ENCODE assay signal across 23 cellular contexts in the genomic region with DNA sequence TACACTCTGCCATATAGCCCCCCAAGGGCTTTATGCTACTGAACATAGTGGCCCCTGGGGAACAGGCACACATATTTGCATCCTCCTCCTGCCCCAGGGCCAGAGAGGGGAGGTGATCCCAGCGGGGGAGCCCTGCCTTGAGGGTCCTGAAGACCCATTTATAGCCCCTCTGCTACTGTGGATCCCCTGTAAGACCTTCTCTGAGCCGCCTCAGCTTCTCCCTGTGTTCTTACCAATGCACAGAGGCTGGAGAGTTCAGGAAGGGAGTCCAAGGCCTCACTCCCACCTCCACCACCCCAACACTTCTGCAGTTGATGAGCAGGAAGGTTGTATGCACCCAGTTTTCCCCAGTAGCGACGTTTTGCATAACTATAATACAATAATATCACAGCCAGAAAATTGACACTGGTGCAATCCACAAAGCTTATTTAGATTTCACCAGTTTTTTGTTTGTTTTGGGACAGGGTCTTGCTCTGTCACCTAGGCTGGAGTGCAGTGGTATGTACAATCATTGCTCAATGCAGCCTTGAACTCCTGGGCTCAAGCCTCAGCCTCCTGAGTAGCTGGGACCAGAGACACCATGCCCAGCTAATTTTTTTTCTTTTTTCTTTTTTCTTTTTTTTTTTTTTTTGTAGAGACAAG. TPM values are rescaled to one million over a fixed set of nuclear protein-coding genes. Genes with fewer than 3 reads are reported as not detected.
DNase-seq lines count a peak whose midpoint lies in the region; TF ChIP-seq lines count a peak whose summit lies in the region.
"Had no signal": no experiment of that assay in that cellular context is flagged by ENCODE, and none has a peak within 500 bp of the region (broad histone marks: within the 10 kb centered on the region; RNA-seq: fewer than 3 reads in every experiment).

No MANE protein-coding gene starts in this region.

- DNase-seq in T-helper 1 cell = no peak
- no peak for DNase-seq in H9
- no peak for DNase-seq in chondrocyte (ENCODE audit: low spot score)
- no peak for DNase-seq in NCI-H2171 treated with DMSO at 0.1 percent for 48 hours (lab: John Stamatoyannopoulos, UW)
- DNase-seq in smooth muscle cell (lab: John Stamatoyannopoulos, UW; ENCODE audit: unreplicated experiment) = no peak
- no peak for DNase-seq in NCI-H1417 (lab: John Stamatoyannopoulos, UW)
- DNase-seq: activated CD8-positive, alpha-beta memory T cell treated with anti-CD3 and anti-CD28 coated beads, Interleukin-2, amount 10 ng/mL, durations not matched to agents 7 days and 5 days; DND-41; effector CD8-positive, alpha-beta T cell; kidney glomerular epithelial cell; midbrain; NCI-H69; Peyer's patch; stimulated activated CD4-positive, alpha-beta T cell treated with anti-CD3 and anti-CD28 coated beads, Interleukin-4, amount 100 ng/mL, for 24 hours; stimulated activated CD8-positive, alpha-beta memory T cell treated with anti-CD3 and anti-CD28 coated beads, Interleukin-4, amount 100 ng/mL, for 48 hours; thyroid gland had no signal

- peaks cover 4% of the 10 kb centered on the region for H3F3A ChIP-seq in smooth muscle cell (ENCODE audit: low read depth)

- no peak overlapping the region for H3K4me3 ChIP-seq in smooth muscle cell
- H3K4me3 ChIP-seq: cardiac muscle cell, hepatocyte, thyroid gland had no signal

- no peaks in the 10 kb centered on the region for H3K9me3 Mint-ChIP-seq in T-helper 1 cell treated with Interleukin-12 subunit alpha and Interleukin-12 subunit beta and Interleukin-4 antibody, amounts not matched to agents 30 μg/mL and 1 μg/mL, for 36 hours
- H3K9me3 Mint-ChIP-seq in H9 = peaks cover 3 to 8% of the 10 kb centered on the region in 2 experiments; a peak in 4 of 5 replicates
- H3K9me3 Mint-ChIP-seq in chondrocyte (ENCODE audit: low read depth) = peaks cover 4% of the 10 kb centered on the region
- peaks cover 4% of the 10 kb centered on the region for H3K9me3 Mint-ChIP-seq in nephron

- H4K20me1 ChIP-seq in H9 (ENCODE audit: control insufficient read depth, insufficient read depth, insufficient read length) (no peaks in the 10 kb centered on the region), smooth muscle cell (ENCODE audit: low read depth) (peaks cover 30% of the 10 kb centered on the region)

- no peak overlapping the region for H3K56ac ChIP-seq in H9 (ENCODE audit: insufficient read length, low read depth, low read length)

- no peak overlapping the region for H4K5ac ChIP-seq in H9 (ENCODE audit: insufficient read length, low read depth, low read length)

- H3K23me2 ChIP-seq in H9 (ENCODE audit: insufficient read length, low read depth, low read length, poor library complexity, severe bottlenecking) = peaks cover 12% of the 10 kb centered on the region

- H3K9ac ChIP-seq in H9 (ENCODE audit: extremely low read depth, insufficient read length, low read length) (no peak overlapping the region), smooth muscle cell (ENCODE audit: low read depth) (no peak overlapping the region)

- H3K36me3 Mint-ChIP-seq in T-helper 1 cell treated with Interleukin-12 subunit alpha and Interleukin-12 subunit beta and Interleukin-4 antibody, amounts not matched to agents 30 μg/mL and 1 μg/mL, for 36 hours (ENCODE audit: low read depth) = peaks cover 5% of the 10 kb centered on the region
- peaks cover 0 to 21% (median 18%) of the 10 kb centered on the region in 3 experiments; a peak in 6 of 7 replicates for H3K36me3 Mint-ChIP-seq in H9 (ENCODE audit: insufficient read depth in 1 of 3, low read depth in 3 of 3)
- H3K36me3 Mint-ChIP-seq in chondrocyte (ENCODE audit: low read depth) = no peaks in the 10 kb centered on the region
- H3K36me3 Mint-ChIP-seq in nephron (ENCODE audit: low read depth) = no peaks in the 10 kb centered on the region
- H3K36me3 Mint-ChIP-seq: activated CD8-positive, alpha-beta memory T cell treated with anti-CD3 and anti-CD28 coated beads, Interleukin-2, amount 10 ng/mL, durations not matched to agents 7 days and 5 days had no signal

- no peak overlapping the region for H4K8ac ChIP-seq in H9 (replicated peaks; ENCODE audit: insufficient read length, low read depth, low read length)

- TF ChIP-seq CTCF in H9 (conservative IDR thresholded peaks at IDR 0.05) (no peak), chondrocyte (IDR thresholded peaks at IDR 0.05) (no peak), nephron (IDR thresholded peaks at IDR 0.05; ENCODE audit: unreplicated experiment in 3 of 3) (no peak), smooth muscle cell (IDR thresholded peaks at IDR 0.05; ENCODE audit: borderline replicate concordance, insufficient read depth, poor library complexity, severe bottlenecking) (no peak)

- H2BK5ac ChIP-seq in H9 (ENCODE audit: insufficient read length, low read length) = no peak overlapping the region

- no peak overlapping the region for H2AK5ac ChIP-seq in H9 (ENCODE audit: insufficient read length, low read length)

- no peak overlapping the region for H2BK20ac ChIP-seq in H9 (ENCODE audit: low read depth, low read length, poor library complexity, severe bottlenecking)

- H3K27me3 ChIP-seq in H9 (ENCODE audit: insufficient read depth, low read length) = no peaks in the 10 kb centered on the region
- H3K27me3 ChIP-seq in smooth muscle cell (ENCODE audit: low read depth) = no peaks in the 10 kb centered on the region
- H3K27me3 ChIP-seq: cardiac muscle cell, hepatocyte, pancreas, Peyer's patch, thyroid gland had no signal

- no peak overlapping the region for H3T11ph ChIP-seq in H9 (ENCODE audit: low read length)

- peak overlapping the region; percentile 1 for H3K27ac Mint-ChIP-seq in T-helper 1 cell treated with Interleukin-12 subunit alpha and Interleukin-12 subunit beta and Interleukin-4 antibody, amounts not matched to agents 30 μg/mL and 1 μg/mL, for 36 hours
- H3K27ac Mint-ChIP-seq in H9 (no peak overlapping the region; a peak in 1 of 7 replicates), chondrocyte (ENCODE audit: unreplicated experiment) (peak overlapping the region; percentile 45), nephron (no peak overlapping the region)
- H3K27ac Mint-ChIP-seq: activated CD8-positive, alpha-beta memory T cell treated with anti-CD3 and anti-CD28 coated beads, Interleukin-2, amount 10 ng/mL, durations not matched to agents 7 days and 5 days had no signal

- no peak overlapping the region for H2BK120ac ChIP-seq in H9 (ENCODE audit: low read depth, low read length, poor library complexity, severe bottlenecking)

- no CpG with 5 or more reads among the region's 4 CpGs for WGBS in H9 (ENCODE audit: extremely low coverage, insufficient read length, low lambda C conversion rate)
- WGBS in smooth muscle cell (ENCODE audit: low lambda C conversion rate) = 96% methylated on average over 4 of the region's 4 CpGs

- H3K4ac ChIP-seq in H9 (ENCODE audit: low read depth, low read length) = no peak overlapping the region

- no peaks in the 10 kb centered on the region for H3K36me3 ChIP-seq in smooth muscle cell (ENCODE audit: low read depth)
- H3K36me3 ChIP-seq: BLaER1 treated with 17β-estradiol and CSF1 and Interleukin-3, amounts not matched to agents 10 nM and 100 nM; cardiac muscle cell; pancreas; Peyer's patch; thyroid gland had no signal

- peak overlapping the region; percentile 34 for H3K4me3 Mint-ChIP-seq in T-helper 1 cell treated with Interleukin-12 subunit alpha and Interleukin-12 subunit beta and Interleukin-4 antibody, amounts not matched to agents 30 μg/mL and 1 μg/mL, for 36 hours
- H3K4me3 Mint-ChIP-seq in H9 = peak overlapping the region; percentile 34 to 53; a peak in 3 of 5 replicates
- H3K4me3 Mint-ChIP-seq in chondrocyte (ENCODE audit: unreplicated experiment) = no peak overlapping the region
- H3K4me3 Mint-ChIP-seq in nephron = peak overlapping the region; percentile 66 to 67 (median 67)
- H3K4me3 Mint-ChIP-seq: activated CD8-positive, alpha-beta memory T cell treated with anti-CD3 and anti-CD28 coated beads, Interleukin-2, amount 10 ng/mL, durations not matched to agents 7 days and 5 days had no signal

- no peak overlapping the region for H2BK12ac ChIP-seq in H9 (ENCODE audit: insufficient read length, low read depth, low read length)

- H4K91ac ChIP-seq in H9 (ENCODE audit: insufficient read length, low read depth, low read length) = no peak overlapping the region

- peaks cover 9% of the 10 kb centered on the region for H3K79me1 ChIP-seq in H9 (ENCODE audit: insufficient read depth, low read depth, low read length, poor library complexity, severe bottlenecking)

- H3K14ac ChIP-seq in H9 (ENCODE audit: insufficient read depth, low read length) = no peak overlapping the region

- H3K27me3 Mint-ChIP-seq in T-helper 1 cell treated with Interleukin-12 subunit alpha and Interleukin-12 subunit beta and Interleukin-4 antibody, amounts not matched to agents 30 μg/mL and 1 μg/mL, for 36 hours (ENCODE audit: low read depth) = peaks cover 13% of the 10 kb centered on the region
- H3K27me3 Mint-ChIP-seq in H9 (ENCODE audit: low read depth) (peaks cover 5% of the 10 kb centered on the region; the same call in 1 of the 2 replicates), chondrocyte (ENCODE audit: low read depth) (no peaks in the 10 kb centered on the region), nephron (ENCODE audit: low read depth) (peaks cover 26% of the 10 kb centered on the region)

- H3K4me1 ChIP-seq in H9 (ENCODE audit: insufficient read depth, low read length) (no peaks in the 10 kb centered on the region; the same call in 1 of the 2 replicates), smooth muscle cell (ENCODE audit: low read depth) (peaks cover 13% of the 10 kb centered on the region)

- H3K18ac ChIP-seq in H9 (ENCODE audit: insufficient read length, low read depth, low read length) = no peak overlapping the region

- no peak overlapping the region for H2BK15ac ChIP-seq in H9 (ENCODE audit: low read depth, low read length)

- H3K27ac ChIP-seq in H9 (ENCODE audit: insufficient read length, low read depth, low read length) (no peak overlapping the region), smooth muscle cell (ENCODE audit: low read depth) (no peak overlapping the region)
- H3K27ac ChIP-seq: 22Rv1, cardiac muscle cell had no signal

- H3K9me3 ChIP-seq in H9 (ENCODE audit: control insufficient read depth, low read depth, low read length) = no peaks in the 10 kb centered on the region
- H3K9me3 ChIP-seq in smooth muscle cell (replicated peaks; ENCODE audit: low read depth) = no peaks in the 10 kb centered on the region
- H3K9me3 ChIP-seq: pancreas, Peyer's patch, thyroid gland had no signal

- peaks cover 16% of the 10 kb centered on the region for H3K4me1 Mint-ChIP-seq in T-helper 1 cell treated with Interleukin-12 subunit alpha and Interleukin-12 subunit beta and Interleukin-4 antibody, amounts not matched to agents 30 μg/mL and 1 μg/mL, for 36 hours (ENCODE audit: low read depth)
- H3K4me1 Mint-ChIP-seq in H9 (peaks cover 18 to 35% of the 10 kb centered on the region in 2 experiments), chondrocyte (ENCODE audit: low read depth) (peaks cover 15% of the 10 kb centered on the region), nephron (peaks cover 8% of the 10 kb centered on the region)

- peaks cover 4% of the 10 kb centered on the region; the same call in 1 of the 2 replicates for H3K79me2 ChIP-seq in H9 (ENCODE audit: insufficient read depth, low read length)
- H3K79me2 ChIP-seq in smooth muscle cell (ENCODE audit: low read depth) = peaks cover 6% of the 10 kb centered on the region

- no peak overlapping the region for H2AFZ ChIP-seq in H9 (ENCODE audit: low read length)
- H2AFZ ChIP-seq in smooth muscle cell (ENCODE audit: low read depth) = no peak overlapping the region

- no peak overlapping the region for H3K23ac ChIP-seq in H9 (ENCODE audit: insufficient read length, low read depth, low read length)

- H3K4me2 ChIP-seq in H9 (ENCODE audit: insufficient read depth, insufficient read length, low read length) = no peak overlapping the region
- H3K4me2 ChIP-seq in smooth muscle cell = no peak overlapping the region

RNA-seq across cellular contexts. Expression of gene FAM83G, which starts 1.3 kb away (rescaled TPM):
- total RNA-seq in H9 (2021) (38.7 and 40.5 TPM in 2 replicates), chondrocyte (3.4 to 9.4 TPM (median 8.2 TPM) in 3 replicates), smooth muscle cell (10.0 and 14.2 TPM in 2 replicates)
- 8.2 and 16.0 TPM in 2 replicates for polyA plus RNA-seq in smooth muscle cell

RNA-seq across cellular contexts. Expression of gene GRAP, which starts 40.8 kb away (rescaled TPM):
- total RNA-seq in H9 (2021) = 0.55 TPM in 2 replicates
- total RNA-seq in chondrocyte = 0.13 to 0.35 TPM in 2 of 3 replicates, not detected in the other
- not detected in 2 replicates for total RNA-seq in smooth muscle cell
- polyA plus RNA-seq in smooth muscle cell = 0.30 TPM in 1 of 2 replicates, not detected in the other
- total RNA-seq: hepatocyte had no signal
- polyA plus RNA-seq: cardiac muscle cell had no signal

RNA-seq across cellular contexts. Expression of gene SLC5A10, which starts 53.9 kb away (rescaled TPM):
- not detected in 2 replicates for total RNA-seq in H9 (2021)
- not detected in 3 replicates for total RNA-seq in chondrocyte
- total RNA-seq in smooth muscle cell = not detected in 2 replicates
- not detected in 2 replicates for polyA plus RNA-seq in smooth muscle cell
- total RNA-seq: activated CD8-positive, alpha-beta memory T cell treated with anti-CD3 and anti-CD28 coated beads, Interleukin-2, amount 10 ng/mL, durations not matched to agents 7 days and 5 days; hepatocyte; pancreas; Peyer's patch; thyroid gland had no signal
- polyA plus RNA-seq: cardiac muscle cell had no signal

Comparison
In these comparisons a context has a peak if more than half of its experiments do, and no peak if none do; other contexts are left out.
1. H3K27ac Mint-ChIP-seq: peak in T-helper 1 cell treated with Interleukin-12 subunit alpha and Interleukin-12 subunit beta and Interleukin-4 antibody, amounts not matched to agents 30 μg/mL and 1 μg/mL, for 36 hours (single experiment) and chondrocyte (single experiment); none in H9 (0 of 3) and nephron (0 of 3).